8 cellular contexts compared by ENCODE assay signal in the genomic region with DNA sequence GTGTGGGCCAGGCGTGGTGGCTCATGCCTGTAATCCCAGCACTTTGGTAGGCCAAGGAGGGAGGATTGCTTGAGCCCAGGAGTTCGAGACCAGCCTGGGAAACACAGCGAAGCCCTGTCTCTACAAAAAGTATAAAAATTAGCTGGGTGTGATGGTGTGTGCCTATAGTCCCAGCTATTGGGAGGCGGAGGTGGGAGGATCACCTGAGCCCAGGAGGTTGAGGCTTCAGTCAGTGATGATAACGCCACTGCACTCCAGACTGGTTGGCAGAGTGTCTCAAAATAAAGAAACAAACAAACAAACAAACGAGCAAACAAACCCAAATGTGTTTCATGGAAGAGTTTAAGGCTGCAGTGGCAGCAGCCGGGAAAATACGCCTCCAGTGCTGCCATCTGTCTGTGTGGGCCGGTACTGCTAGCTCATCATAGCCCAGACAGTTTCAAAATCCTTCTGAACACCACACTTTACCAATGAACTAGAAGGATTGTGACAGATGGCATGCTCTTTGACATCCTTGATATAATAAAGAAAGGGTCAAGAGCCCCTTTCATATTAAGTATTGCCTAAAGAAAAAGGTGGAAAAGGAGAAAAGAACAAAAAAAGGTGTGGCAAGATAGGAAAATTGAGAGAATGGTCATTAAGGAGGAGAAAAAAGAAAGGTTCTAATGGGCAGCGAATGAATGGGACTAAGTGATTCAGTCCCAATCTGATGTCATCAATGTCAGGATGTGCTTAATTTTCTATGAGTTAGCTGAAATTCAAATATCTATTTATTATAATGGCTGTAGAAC.
DNase-seq lines count a peak whose midpoint lies in the region; ATAC-seq lines count a peak whose summit lies in the region.

No MANE protein-coding gene starts in this region.

- no peak overlapping the region for H4K91ac ChIP-seq in neuronal stem cell (ENCODE audit: low read depth, low read length, poor library complexity)

- H2AFZ ChIP-seq in neuronal stem cell (ENCODE audit: low read length), result no peak overlapping the region

- H4K8ac ChIP-seq in neuronal stem cell (ENCODE audit: low read depth, low read length), result no peak overlapping the region

- no peak overlapping the region for H3K23ac ChIP-seq in neuronal stem cell (ENCODE audit: low read depth, low read length, poor library complexity)

- peak; percentile 92 for ATAC-seq in HG02623 (IDR thresholded peaks at IDR 0.05; ENCODE audit: unreplicated experiment)
- ATAC-seq in esophagus mucosa, result peak; percentile 59

- H3K9ac ChIP-seq in neuronal stem cell (ENCODE audit: low read depth, low read length, poor library complexity), result no peak overlapping the region

- H2BK15ac ChIP-seq in neuronal stem cell (ENCODE audit: low read length), result no peak overlapping the region

- H3K4ac ChIP-seq in neuronal stem cell (ENCODE audit: low read length), result no peak overlapping the region

- no peak overlapping the region for H3K18ac ChIP-seq in neuronal stem cell (ENCODE audit: low read length)

- no peak overlapping the region for H2BK5ac ChIP-seq in neuronal stem cell (ENCODE audit: low read length)

- no CpG with 5 or more reads among the region's 10 CpGs for WGBS in neuronal stem cell (ENCODE audit: extremely low coverage in 2 of 2, insufficient read length in 2 of 2, insufficient replicate concordance in 1 of 2), 2 donors

- H3K4me1 ChIP-seq in neuronal stem cell (ENCODE audit: control insufficient read depth in 2 of 2, insufficient read depth in 1 of 2, low read depth in 1 of 2, low read length in 2 of 2), result no peaks in the 10 kb centered on the region

- DNase-seq in NCI-H2227 (lab: John Stamatoyannopoulos, UW; ENCODE audit: unreplicated experiment) (peak; percentile 2), NCI-H2227 treated with DMSO at 0.1 percent for 48 hours (lab: John Stamatoyannopoulos, UW) (no peak), NCI-H226 (peak; percentile 25), neuronal stem cell (ENCODE audit: low spot score) (peak; percentile 14), superior temporal gyrus (ENCODE audit: extremely low spot score) (peak; percentile 84)
- DNase-seq in activated CD8-positive, alpha-beta memory T cell treated with anti-CD3 and anti-CD28 coated beads, Interleukin-2, amount 50 U/mL, for 1 hour (ENCODE audit: extremely low read depth), result peak; percentile 7

- no peak overlapping the region for H2BK12ac ChIP-seq in neuronal stem cell (ENCODE audit: low read length)

- no peaks in the 10 kb centered on the region for H3K27me3 ChIP-seq in neuronal stem cell (ENCODE audit: control insufficient read depth in 3 of 3, insufficient read depth in 3 of 3, low read depth in 1 of 3, low read length in 3 of 3)

- H3K9me3 ChIP-seq in neuronal stem cell (replicated peaks in 1 of 2; ENCODE audit: control insufficient read depth in 2 of 2, insufficient read depth in 1 of 2, low read depth in 1 of 2, low read length in 2 of 2), result no peaks in the 10 kb centered on the region

- no peak overlapping the region for H3K4me3 ChIP-seq in neuronal stem cell (ENCODE audit: low read length in 2 of 2)

- no peak overlapping the region for H3K27ac ChIP-seq in neuronal stem cell (replicated peaks; ENCODE audit: low read length)

- H3K4me2 ChIP-seq in neuronal stem cell (ENCODE audit: insufficient read depth, low read length, poor library complexity, severe bottlenecking), result no peak overlapping the region

- no peaks in the 10 kb centered on the region for H3K36me3 ChIP-seq in neuronal stem cell (replicated peaks in 1 of 2; ENCODE audit: control insufficient read depth in 2 of 2, insufficient read depth in 2 of 2, low read length in 2 of 2)

- H2AK5ac ChIP-seq in neuronal stem cell (ENCODE audit: low read depth, low read length), result no peak overlapping the region

- no peak overlapping the region for H2BK120ac ChIP-seq in neuronal stem cell (ENCODE audit: low read depth, low read length)

- no peak overlapping the region for H3K14ac ChIP-seq in neuronal stem cell (ENCODE audit: low read length)

- no peaks in the 10 kb centered on the region for H3K79me1 ChIP-seq in neuronal stem cell (ENCODE audit: low read depth, low read length)
